21 cellular contexts compared by ENCODE assay signal in genomic region chr1:184641894-184642293, GRCh38.
"Had no signal": no experiment of that assay in that cellular context is flagged by ENCODE, and none has a peak within 500 bp of the region (broad histone marks: within the 10 kb centered on the region; RNA-seq: fewer than 3 reads in every experiment).

No MANE protein-coding gene starts in this region.

- DNase-seq: hippocampal formation; kidney glomerular epithelial cell; left cardiac atrium; left lung; lower lobe of right lung; mammary epithelial cell; mesenchymal stem cell; naive thymus-derived CD8-positive, alpha-beta T cell; nucleus accumbens; pancreas; posterior cingulate gyrus; retina; right cardiac atrium; sigmoid colon; small intestine; spleen; stimulated activated CD4-positive, alpha-beta T cell treated with anti-CD3 and anti-CD28 coated beads, Interleukin-4, amount 100 ng/mL, for 24 hours; stimulated activated naive CD4-positive, alpha-beta T cell; uterus had no signal

- H3K4me1 ChIP-seq: left lung, lower lobe of right lung, pancreas, sigmoid colon, spleen, uterus had no signal

- H3K36me3 ChIP-seq: left lung, lower lobe of right lung, pancreas, prostate gland, sigmoid colon, spleen, tibial nerve, uterus had no signal

- ATAC-seq: left cardiac atrium; left lung; lower lobe of right lung; naive thymus-derived CD8-positive, alpha-beta T cell; pancreas; right cardiac atrium had no signal

- H3K27ac ChIP-seq: left lung, lower lobe of right lung, prostate gland, sigmoid colon, spleen, tibial nerve, uterus had no signal

- H3K4me3 ChIP-seq: left lung, lower lobe of right lung, pancreas, prostate gland, sigmoid colon, spleen, tibial nerve, uterus had no signal

- H3K9me3 ChIP-seq: left lung, lower lobe of right lung, pancreas, prostate gland, sigmoid colon, spleen, tibial nerve, uterus had no signal

- H3K27me3 ChIP-seq: left lung, pancreas, sigmoid colon, tibial nerve, uterus had no signal
